Comparison of ENCODE assay signal across 1 cellular context in the genomic region with DNA sequence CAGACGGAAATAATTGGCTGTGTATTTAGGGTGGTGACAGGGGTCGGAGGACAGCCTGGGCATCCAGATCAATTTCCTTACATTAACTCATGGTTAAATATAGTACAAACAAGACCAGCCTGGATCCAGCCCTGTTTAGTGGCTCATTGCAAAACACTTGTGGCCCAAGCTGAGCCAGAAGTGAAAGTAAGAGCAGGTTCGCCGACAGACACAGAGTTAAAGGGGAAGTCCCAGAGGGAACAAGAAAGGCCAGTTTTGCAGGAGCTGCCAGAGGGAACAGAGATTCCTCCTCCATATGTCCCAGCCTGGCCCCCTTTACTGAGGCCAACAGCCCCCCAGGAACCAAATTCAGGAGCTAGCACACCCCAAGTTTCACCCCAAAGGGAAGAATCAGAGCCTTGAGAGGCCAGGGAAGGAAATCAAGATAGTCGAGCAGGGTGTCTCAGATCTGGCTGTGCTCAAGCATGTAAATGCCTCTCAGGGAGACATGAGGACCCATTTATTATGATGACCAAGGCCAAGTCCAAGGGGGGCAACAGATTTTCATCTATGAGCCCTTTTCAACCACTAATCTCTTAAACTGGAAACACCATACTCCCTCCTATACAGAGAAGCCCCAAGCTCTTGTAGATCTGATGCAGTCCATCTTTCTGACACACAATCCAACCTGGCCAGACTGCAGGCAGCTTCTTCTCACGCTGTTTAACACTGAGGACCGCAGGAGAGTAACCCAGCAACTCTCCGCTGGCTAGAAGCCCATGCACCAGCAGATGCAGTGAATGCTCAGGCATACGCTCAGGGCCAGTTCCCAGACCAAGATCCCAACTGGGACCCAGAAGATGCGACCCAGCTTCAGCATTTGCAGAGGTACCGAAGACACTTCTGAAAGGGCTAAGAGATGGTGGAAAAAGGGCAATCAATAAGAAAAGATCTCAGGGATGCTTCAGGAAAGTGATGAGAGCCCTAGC.
A peak's percentile ranks its signal among the peaks of the same experiment; 100 is the strongest.
TF ChIP-seq lines count a peak whose summit lies in the region.

No MANE protein-coding gene starts in this region.

TF ChIP-seq in GM12878, 131 proteins besides CTCF, POLR2A, EP300 and RAD21:
- TF ChIP-seq MEF2A (IDR thresholded peaks at IDR 0.05; ENCODE audit: insufficient read depth, low read depth, low read length) (no peak), ZNF622 (IDR thresholded peaks at IDR 0.05) (no peak), EED (IDR thresholded peaks at IDR 0.05; ENCODE audit: low read depth) (peak; percentile 82), EZH2 (IDR thresholded peaks at IDR 0.05; ENCODE audit: borderline replicate concordance, control insufficient read depth, low read depth, low read length) (no peak), IKZF2 (IDR thresholded peaks at IDR 0.05) (peak; percentile 39 to 50; a peak in 3 of 4 replicates), KDM1A (IDR thresholded peaks at IDR 0.05; ENCODE audit: borderline replicate concordance) (no peak), KLF5 (IDR thresholded peaks at IDR 0.05; ENCODE audit: partially characterized antibody) (no peak), NRF1 (conservative IDR thresholded peaks at IDR 0.05; ENCODE audit: low read depth, low read length) (no peak), IKZF1 (conservative IDR thresholded peaks at IDR 0.05) (0 out of 2 replicates have a peak, but pooled peaks have one; percentile 55), POLR2AphosphoS2 (IDR thresholded peaks at IDR 0.05; ENCODE audit: low read depth, low read length) (no peak), EGR1 (IDR thresholded peaks at IDR 0.05; ENCODE audit: borderline replicate concordance in 1 of 2, low read depth in 2 of 2, low read length in 2 of 2) (no peak), SUPT20H (IDR thresholded peaks at IDR 0.05; ENCODE audit: borderline replicate concordance, control insufficient read depth, low read depth, low read length) (no peak), NBN (IDR thresholded peaks at IDR 0.05) (no peak), CHD2 (IDR thresholded peaks at IDR 0.05; ENCODE audit: borderline replicate concordance, low read depth, low read length) (no peak), SMC3 (IDR thresholded peaks at IDR 0.05; ENCODE audit: borderline replicate concordance, low read length) (peak; percentile 16; the same call in 1 of the 2 replicates), MEF2B (IDR thresholded peaks at IDR 0.05; ENCODE audit: partially characterized antibody, poor library complexity, severe bottlenecking) (peak; percentile 7), RUNX3 (IDR thresholded peaks at IDR 0.05; ENCODE audit: low read length) (peak; percentile 26; the same call in 1 of the 2 replicates), CBX5 (IDR thresholded peaks at IDR 0.05; ENCODE audit: low read depth) (no peak), SPI1 (IDR thresholded peaks at IDR 0.05; ENCODE audit: borderline replicate concordance, insufficient read depth, low read depth, low read length) (peak; percentile 69)
- TF ChIP-seq, protein P1, sequence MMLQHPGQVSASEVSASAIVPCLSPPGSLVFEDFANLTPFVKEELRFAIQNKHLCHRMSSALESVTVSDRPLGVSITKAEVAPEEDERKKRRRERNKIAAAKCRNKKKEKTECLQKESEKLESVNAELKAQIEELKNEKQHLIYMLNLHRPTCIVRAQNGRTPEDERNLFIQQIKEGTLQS (IDR thresholded peaks at IDR 0.05; ENCODE audit: borderline replicate concordance, extremely low read depth, low read depth, low read length) = no peak
- TF ChIP-seq, protein P2, sequence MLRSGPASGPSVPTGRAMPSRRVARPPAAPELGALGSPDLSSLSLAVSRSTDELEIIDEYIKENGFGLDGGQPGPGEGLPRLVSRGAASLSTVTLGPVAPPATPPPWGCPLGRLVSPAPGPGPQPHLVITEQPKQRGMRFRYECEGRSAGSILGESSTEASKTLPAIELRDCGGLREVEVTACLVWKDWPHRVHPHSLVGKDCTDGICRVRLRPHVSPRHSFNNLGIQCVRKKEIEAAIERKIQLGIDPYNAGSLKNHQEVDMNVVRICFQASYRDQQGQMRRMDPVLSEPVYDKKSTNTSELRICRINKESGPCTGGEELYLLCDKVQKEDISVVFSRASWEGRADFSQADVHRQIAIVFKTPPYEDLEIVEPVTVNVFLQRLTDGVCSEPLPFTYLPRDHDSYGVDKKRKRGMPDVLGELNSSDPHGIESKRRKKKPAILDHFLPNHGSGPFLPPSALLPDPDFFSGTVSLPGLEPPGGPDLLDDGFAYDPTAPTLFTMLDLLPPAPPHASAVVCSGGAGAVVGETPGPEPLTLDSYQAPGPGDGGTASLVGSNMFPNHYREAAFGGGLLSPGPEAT (IDR thresholded peaks at IDR 0.05; ENCODE audit: low read depth) = peak; percentile 19; the same call in 1 of the 2 replicates
